In the genomic region with DNA sequence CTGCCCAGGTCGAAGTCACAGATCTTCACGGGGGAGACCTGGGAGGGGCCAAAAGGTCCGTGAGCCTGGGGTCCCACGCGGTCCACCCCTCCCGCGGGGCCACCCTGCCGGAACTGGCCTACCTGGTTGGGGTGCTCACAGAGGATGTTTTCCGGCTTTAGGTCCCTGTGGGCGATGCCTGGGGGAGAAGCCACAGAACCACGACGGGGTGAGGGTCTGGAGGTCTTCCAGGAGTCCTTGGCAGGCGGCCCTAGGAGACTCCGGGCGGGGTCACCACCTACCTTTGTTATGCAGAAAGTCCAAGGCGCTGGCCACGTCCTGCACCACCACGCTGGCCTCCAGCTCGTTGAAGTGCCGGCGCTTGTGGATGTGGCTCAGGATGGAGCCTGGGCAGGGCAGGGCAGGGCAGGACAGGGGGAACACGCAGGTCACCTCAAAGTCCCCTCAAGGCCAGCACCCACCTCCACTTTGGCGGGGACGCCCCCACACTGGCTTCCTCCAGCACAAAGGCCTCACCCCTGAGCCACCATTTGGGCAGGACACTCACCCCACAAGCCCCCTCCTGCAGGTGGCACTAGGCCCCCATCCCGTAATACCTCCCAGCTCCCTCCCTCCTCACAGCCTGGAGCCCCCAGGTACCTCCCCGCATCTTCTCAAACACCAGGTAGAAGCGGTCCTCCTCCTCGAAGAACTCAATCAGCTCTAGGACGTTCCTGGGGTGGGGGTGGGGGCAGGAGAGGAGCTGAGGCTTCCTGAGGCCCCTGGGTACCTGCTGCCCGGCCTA, we compare ENCODE assay signal across 7 cellular contexts. TPM values are rescaled to one million over a fixed set of nuclear protein-coding genes. Genes with fewer than 3 reads are reported as not detected.
A peak's percentile ranks its signal among the peaks of the same experiment; 100 is the strongest.
DNase-seq lines count a peak whose midpoint lies in the region; ATAC-seq and TF ChIP-seq lines count a peak whose summit lies in the region.

No MANE protein-coding gene starts in this region.

- POLR2A ChIA-PET in WTC11 (lab: Charles Lee) = interaction anchor here (0.7 to 1.8 kb wide), 6 partner anchors 9 to 385 kb away, joined by 3 to 6 read pairs (median 3); partner anchors contain the start of genes MKNK2 and TIMM13

- ATAC-seq in WTC11 (no peak; the same call in 1 of the 2 replicates), left ventricle myocardium superior (peak; percentile 2)

- TF ChIP-seq CTCF in WTC11 (IDR thresholded peaks at IDR 0.05) (no peak), stomach (IDR thresholded peaks at IDR 0.05) (no peak)

- peaks cover 10% of the 10 kb centered on the region; the same call in 1 of the 2 replicates for H3K36me3 Mint-ChIP-seq in WTC11

- peak overlapping the region; percentile 30 for H3K4me3 Mint-ChIP-seq in WTC11

- intact Hi-C loops in left ventricle myocardium superior (cut with micrococcal nuclease) (no loop called here), stomach (cut with DNase I; ENCODE audit: low total_unique reads) (no loop called here)

- H3K4me1 ChIP-seq in HAP-1 = peaks cover 12% of the 10 kb centered on the region
- peaks cover 67 to 97% (median 87%) of the 10 kb centered on the region in 4 donors for H3K4me1 ChIP-seq in stomach

- no peaks in the 10 kb centered on the region for H3K9me3 Mint-ChIP-seq in WTC11

- DNase-seq in HAP-1 (ENCODE audit: low spot score in 2 of 2) (peak in 1 of 2 experiments; percentile 36), WTC11 (ENCODE audit: low spot score) (no peak), left ventricle myocardium superior (peak; percentile 61), stomach (peak; percentile 60), activated gamma-delta T cell treated with Interleukin-2 at 50 U/mL for 16 hours (no peak), HCEC 1CT (no peak)
- DNase-seq in stimulated activated CD4-positive, alpha-beta T cell treated with anti-CD3 and anti-CD28 coated beads, Interleukin-2, amount 100 ng/mL, for 48 hours = no peak

- peak overlapping the region; percentile 80 to 100 (median 100) for H3K27ac ChIP-seq in stomach

- H3K27me3 Mint-ChIP-seq in WTC11 (ENCODE audit: low read depth) = no peaks in the 10 kb centered on the region

- H3K9me3 ChIP-seq in HAP-1 (no peaks in the 10 kb centered on the region), stomach (no peaks in the 10 kb centered on the region)

- in situ Hi-C loops in HAP-1 (cut with MboI; ENCODE audit: low sequenced_read_pairs) = no loop called here

- 18 to 39% (median 21%) methylated on average over 18 to 30 of the region's 30 CpGs for WGBS in stomach, 5 donors

- CTCF ChIA-PET in WTC11 (lab: Charles Lee) = interaction anchor here (0.6 to 2.3 kb wide), 20 partner anchors 8 to 342 kb away, joined by 3 to 21 read pairs (median 4); partner anchors contain the start of genes ABHD17A and MKNK2

- no peak for TF ChIP-seq EP300 in stomach (IDR thresholded peaks at IDR 0.05)

- TF ChIP-seq POLR2A in stomach (IDR thresholded peaks at IDR 0.05) = no peak

- no peaks in the 10 kb centered on the region for H3K27me3 ChIP-seq in HAP-1 (ENCODE audit: low read depth)
- no peaks in the 10 kb centered on the region for H3K27me3 ChIP-seq in stomach

- H3K27ac Mint-ChIP-seq in WTC11 = peak overlapping the region; percentile 63; the same call in 1 of the 2 replicates

- H3K4me3 ChIP-seq in HAP-1 = peak overlapping the region; percentile 28
- H3K4me3 ChIP-seq in stomach = peak overlapping the region; percentile 16 to 37 (median 26)

- peaks cover 7% of the 10 kb centered on the region; the same call in 1 of the 2 replicates for H3K4me1 Mint-ChIP-seq in WTC11

- peaks cover 48% of the 10 kb centered on the region for H3K36me3 ChIP-seq in HAP-1 (replicated peaks)
- H3K36me3 ChIP-seq in stomach = peaks cover 63 to 87% (median 85%) of the 10 kb centered on the region in 4 donors

TF ChIP-seq in WTC11, 78 proteins besides CTCF, POLR2A, EP300 and RAD21:
- no peak for TF ChIP-seq ATF3 (CRISPR knock-in tag; conservative IDR thresholded peaks at IDR 0.05)
- TF ChIP-seq, protein P1, sequence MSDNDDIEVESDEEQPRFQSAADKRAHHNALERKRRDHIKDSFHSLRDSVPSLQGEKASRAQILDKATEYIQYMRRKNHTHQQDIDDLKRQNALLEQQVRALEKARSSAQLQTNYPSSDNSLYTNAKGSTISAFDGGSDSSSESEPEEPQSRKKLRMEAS (CRISPR knock-in tag; IDR thresholded peaks at IDR 0.05) = peak; percentile 20; the same call in 1 of the 2 replicates
- no peak for TF ChIP-seq ERG (CRISPR knock-in tag; IDR thresholded peaks at IDR 0.05)
- TF ChIP-seq TEAD1 (CRISPR knock-in tag; IDR thresholded peaks at IDR 0.05) = 0 out of 2 replicates have a peak, but pooled peaks have one; percentile 3
- no peak for TF ChIP-seq ATF6 (CRISPR knock-in tag; IDR thresholded peaks at IDR 0.05)
- TF ChIP-seq ZNF138 (CRISPR knock-in tag; conservative IDR thresholded peaks at IDR 0.05) = no peak

RNA-seq across cellular contexts. Expression of gene MKNK2, which starts 8.4 kb away (rescaled TPM):
- total RNA-seq in WTC11 (2021) (150 to 165 TPM (median 163 TPM) in 3 replicates), left ventricle myocardium superior (272 TPM), stomach (100 to 1,000 TPM in 2 of 5 donors, 10 to 100 TPM in 3; 38.7 to 192 (median 83.9) TPM)
- polyA plus RNA-seq in stomach = 100 to 1,000 TPM; 102 to 164 (median 130) TPM

RNA-seq across cellular contexts. Expression of gene BTBD2, which starts 27.2 kb away (rescaled TPM):
- total RNA-seq in WTC11 (2021) (106 to 148 TPM (median 145 TPM) in 3 replicates), left ventricle myocardium superior (65.6 TPM), stomach (10 to 100 TPM; 17.9 to 39.6 (median 33.3) TPM)
- polyA plus RNA-seq in stomach = 10 to 100 TPM; 39.9 to 50.2 (median 40.9) TPM

RNA-seq across cellular contexts. Expression of gene MOB3A, which starts 53.4 kb away (rescaled TPM):
- 8.1 to 9.8 TPM (median 9.6 TPM) in 3 replicates for total RNA-seq in WTC11 (2021)
- 17.5 TPM for total RNA-seq in left ventricle myocardium superior
- 100 to 1,000 TPM in 2 of 5 donors, 10 to 100 TPM in 2, 1 to 10 TPM in 1; 9.9 to 181 (median 41.4) TPM for total RNA-seq in stomach
- polyA plus RNA-seq in stomach = 10 to 100 TPM; 12.6 to 17.4 (median 14.1) TPM

RNA-seq across cellular contexts. Expression of gene IZUMO4, which starts 54.0 kb away (rescaled TPM):
- 0.73 to 1.9 TPM (median 1.8 TPM) in 3 replicates for total RNA-seq in WTC11 (2021)
- total RNA-seq in left ventricle myocardium superior = 1.9 TPM
- total RNA-seq in stomach = 1 to 10 TPM in 2 of 5 donors, not detected in 3; 3.5 to 7.5 TPM
- polyA plus RNA-seq in stomach = 10 to 100 TPM in 1 of 3 donors, 1 to 10 TPM in 2; 8.1 to 22.3 (median 9.6) TPM

Comparison
In these comparisons a context has a peak if more than half of its experiments do, and no peak if none do; other contexts are left out.
1. DNase-seq: peak in left ventricle myocardium superior (single experiment) and stomach (single experiment); none in WTC11 (single experiment), activated gamma-delta T cell treated with Interleukin-2 at 50 U/mL for 16 hours (single experiment), stimulated activated CD4-positive, alpha-beta T cell treated with anti-CD3 and anti-CD28 coated beads, Interleukin-2, amount 100 ng/mL, for 48 hours (0 of 2) and HCEC 1CT (single experiment).